In the genomic region with DNA sequence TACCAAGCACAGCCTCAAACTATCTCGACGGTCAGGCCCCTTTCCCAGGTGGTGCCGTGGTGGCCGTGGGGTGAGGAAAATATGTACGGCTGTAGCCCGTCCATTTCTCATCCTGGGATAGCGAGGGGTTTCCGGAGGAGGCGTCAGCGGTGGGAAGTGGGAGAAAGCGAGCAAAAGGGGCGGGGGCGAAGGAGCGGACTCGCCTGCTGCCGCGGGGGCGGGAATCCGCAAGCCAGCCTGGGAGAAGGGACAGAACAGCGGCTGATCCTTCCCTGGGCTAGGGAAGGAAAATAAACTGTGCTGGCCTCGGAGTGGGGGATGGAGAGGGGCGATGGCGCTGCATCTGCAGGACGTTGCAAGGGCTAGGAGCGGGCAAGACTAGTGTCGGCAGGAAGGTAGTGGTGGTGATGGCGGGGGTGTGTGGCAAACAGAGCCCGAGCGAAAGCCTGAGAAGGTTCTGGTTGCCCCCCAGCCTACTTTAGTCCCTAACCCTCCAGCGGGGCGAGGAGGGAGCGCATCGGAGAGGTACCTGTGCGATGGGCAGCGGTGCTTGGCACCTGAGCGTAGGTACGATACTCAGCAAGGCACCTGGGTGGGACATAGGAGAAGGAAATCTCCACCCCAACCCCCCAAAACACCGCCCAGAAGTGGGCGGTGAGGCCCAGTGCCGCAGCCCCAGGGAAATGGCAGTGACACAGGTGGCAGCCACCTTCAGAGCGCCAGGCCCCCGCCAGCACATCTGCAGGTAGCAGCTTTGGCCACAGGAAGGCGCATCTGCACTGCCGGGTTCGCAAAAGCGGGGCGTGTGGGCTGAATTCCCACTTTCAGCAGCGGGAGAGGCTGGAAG, we compare ENCODE assay signal across 8 cellular contexts. TPM values are rescaled to one million over a fixed set of nuclear protein-coding genes. Genes with fewer than 3 reads are reported as not detected.
DNase-seq lines count a peak whose midpoint lies in the region; ATAC-seq, FAIRE-seq and TF ChIP-seq lines count a peak whose summit lies in the region.

No MANE protein-coding gene starts in this region.

- H2AFZ ChIP-seq in astrocyte (ENCODE audit: low read depth, low read length): peak overlapping the region; percentile 83

- peak; percentile 44 for TF ChIP-seq CTCF in A549 (IDR thresholded peaks at IDR 0.05)
- TF ChIP-seq CTCF in GM12865 (IDR thresholded peaks at IDR 0.05; ENCODE audit: insufficient read depth, low read depth, low read length, missing control alignments): peak; percentile 62
- peak; percentile 68 for TF ChIP-seq CTCF in astrocyte (IDR thresholded peaks at IDR 0.05; ENCODE audit: insufficient read depth, low read depth, low read length)
- TF ChIP-seq CTCF in left lung (IDR thresholded peaks at IDR 0.05): peak; percentile 11 to 22

- CTCF ChIA-PET in A549 (lab: Yijun Ruan, JAX): interaction anchor here (0.6 to 1.0 kb wide), 2 partner anchors 10 to 1162 kb away, joined by 3 read pairs; no protein-coding TSS in a partner anchor

- peak overlapping the region; percentile 90 for H3K4me3 Mint-ChIP-seq in astrocyte (ENCODE audit: unreplicated experiment)

- TF ChIP-seq EP300 in A549 (IDR thresholded peaks at IDR 0.05): no peak

- peaks cover 3% of the 10 kb centered on the region for H3K4me1 Mint-ChIP-seq in astrocyte (ENCODE audit: low read depth, unreplicated experiment)

- H3K9me3 ChIP-seq in A549 (no peaks in the 10 kb centered on the region), astrocyte (ENCODE audit: insufficient read depth, low read depth, low read length) (no peaks in the 10 kb centered on the region), left lung (no peaks in the 10 kb centered on the region), aorta (ENCODE audit: control insufficient read depth, low read length) (no peaks in the 10 kb centered on the region)

- no peaks in the 10 kb centered on the region for H3K79me2 ChIP-seq in astrocyte (ENCODE audit: insufficient read depth, low read length)

- TF ChIP-seq RAD21 in A549 (conservative IDR thresholded peaks at IDR 0.05 in 1 of 2, IDR thresholded peaks at IDR 0.05 in 1 of 2): peak; percentile 65 to 74

- intact Hi-C loops in left lung (cut with DNase I): no loop called here
- intact Hi-C loops in aorta (cut with DNase I): no loop called here

- H3K36me3 ChIP-seq in astrocyte (ENCODE audit: insufficient read depth, low read length) (no peaks in the 10 kb centered on the region), left lung (no peaks in the 10 kb centered on the region), aorta (ENCODE audit: control insufficient read depth in 1 of 2, insufficient read depth in 2 of 2, low read length in 1 of 2) (no peaks in the 10 kb centered on the region)

- H3K27me3 Mint-ChIP-seq in astrocyte (ENCODE audit: low read depth, unreplicated experiment): peaks cover 31% of the 10 kb centered on the region

- no peaks in the 10 kb centered on the region for H3K36me3 Mint-ChIP-seq in astrocyte (ENCODE audit: low read depth, unreplicated experiment)

- H3K27ac Mint-ChIP-seq in astrocyte (ENCODE audit: unreplicated experiment): no peak overlapping the region

- no peaks in the 10 kb centered on the region for H3K9me3 Mint-ChIP-seq in astrocyte (ENCODE audit: unreplicated experiment)

- ATAC-seq in A549: peak; percentile 73 to 89
- ATAC-seq in left lung: peak; percentile 83
- ATAC-seq in aorta (ENCODE audit: low FRiP score): peak; percentile 30
- no peak for ATAC-seq in HG03025 (IDR thresholded peaks at IDR 0.05; ENCODE audit: low FRiP score, unreplicated experiment)

- H3K4me3 ChIP-seq in A549: 0 out of 3 replicates have a peak overlapping the region, but pooled peaks have one; percentile 21
- H3K4me3 ChIP-seq in GM12865 (ENCODE audit: low read depth, low read length): no peak overlapping the region
- H3K4me3 ChIP-seq in astrocyte (ENCODE audit: insufficient read depth, low read depth, low read length): peak overlapping the region; percentile 61
- H3K4me3 ChIP-seq in left lung: no peak overlapping the region
- H3K4me3 ChIP-seq in aorta (ENCODE audit: low read length in 2 of 2): no peak overlapping the region

- H3K27ac ChIP-seq in A549 (no peak overlapping the region), astrocyte (ENCODE audit: low read depth, low read length) (no peak overlapping the region), left lung (no peak overlapping the region), aorta (ENCODE audit: low read depth in 1 of 2, low read length in 2 of 2) (no peak overlapping the region)

- POLR2A ChIA-PET in A549 (lab: Yijun Ruan, JAX): no interaction called here

- H3K27me3 ChIP-seq in astrocyte (ENCODE audit: insufficient read depth, low read length): peaks cover 10% of the 10 kb centered on the region
- peaks cover 53 to 80% of the 10 kb centered on the region in 2 donors for H3K27me3 ChIP-seq in left lung
- H3K27me3 ChIP-seq in aorta (ENCODE audit: control insufficient read depth in 1 of 2, insufficient read depth in 2 of 2, low read length in 1 of 2): no peaks in the 10 kb centered on the region

- no peaks in the 10 kb centered on the region for H4K20me1 ChIP-seq in astrocyte (ENCODE audit: insufficient read depth, low read length)

- H3K4me1 ChIP-seq in A549 (0 out of 3 replicates have a peak, but pooled peaks cover 2% of the 10 kb centered on the region), astrocyte (ENCODE audit: insufficient read depth, low read length) (peaks cover 5% of the 10 kb centered on the region), left lung (peaks cover 8 to 9% of the 10 kb centered on the region in 2 donors), aorta (ENCODE audit: control insufficient read depth in 1 of 2, insufficient read depth in 2 of 2, low read length in 2 of 2) (no peaks in the 10 kb centered on the region)

- DNase-seq in A549 (ENCODE audit: low read depth in 1 of 2, low spot score in 1 of 2): peak in 1 of 2 experiments; percentile 39
- DNase-seq in GM12865 (ENCODE audit: low read depth): peak; percentile 40
- peak; percentile 69 for DNase-seq in NCI-H2227 treated with DMSO at 0.1 percent for 48 hours (lab: John Stamatoyannopoulos, UW)
- DNase-seq in astrocyte (ENCODE audit: low read depth): no peak
- DNase-seq in left lung: peak in 1 of 2 donors; percentile 79
- peak in 1 of 2 donors; percentile 77 for DNase-seq in aorta
- no peak for DNase-seq in activated effector memory CD4-positive, alpha-beta T cell treated with Interleukin-2 at 50 U/mL for 16 hours

- no peak for TF ChIP-seq POLR2A in A549 (IDR thresholded peaks at IDR 0.05; ENCODE audit: low read length)

- FAIRE-seq in A549 (lab: Jason Lieb, UNC) (no peak), astrocyte (lab: Jason Lieb, UNC) (no peak)

- WGBS in A549 (ENCODE audit: missing lambda C conversion rate): 58% methylated on average over 43 of the region's 48 CpGs
- 5 to 8% methylated on average over 48 of the region's 48 CpGs for WGBS in aorta, 2 donors

- H3K4me2 ChIP-seq in A549 (peak overlapping the region; percentile 54), astrocyte (ENCODE audit: low read length) (peak overlapping the region; percentile 93)

- peak overlapping the region; percentile 56 for H3K9ac ChIP-seq in astrocyte (ENCODE audit: low read length)

TF ChIP-seq in A549, 52 proteins besides CTCF, POLR2A, EP300 and RAD21:
- no peak for TF ChIP-seq SREBF2 (IDR thresholded peaks at IDR 0.05)
- no peak for TF ChIP-seq KDM1A (IDR thresholded peaks at IDR 0.05; ENCODE audit: low read depth)
- peak; percentile 54 for TF ChIP-seq SMC3 (IDR thresholded peaks at IDR 0.05)

RNA-seq across cellular contexts. Expression of a gene that starts 49.9 kb away (rescaled TPM):
- 0.08 and 0.09 TPM in 2 replicates for polyA plus RNA-seq in A549 (2011; rRNA removed)
- 0.04 and 0.05 TPM in 2 replicates for polyA plus RNA-seq in A549 (2012; cell fraction: cytosol; rRNA removed)
- polyA plus RNA-seq in A549 (2012; cell fraction: nucleus; rRNA removed): 0.07 TPM in 1 of 2 replicates, not detected in the other
- 0.22 to 0.26 TPM in 2 of 3 replicates, not detected in the other for polyA plus RNA-seq in A549 (2017; fragmentation: RNase III; extraction: RNeasy Plus Mini Kit Qiagen cat#74134 plus additional on column Dnase treatment)
- polyA minus RNA-seq in A549 (2011; rRNA and poly(A)+ RNA removed): 0.44 TPM in 1 of 2 replicates, not detected in the other
- 1.1 and 1.3 TPM in 2 replicates for total RNA-seq in astrocyte
- 1 to 10 TPM in 1 of 2 donors, under 1 TPM in 1; 0.85 to 1.3 TPM for total RNA-seq in left lung
- total RNA-seq in aorta: 1 to 10 TPM; 2.8 to 5.1 TPM
- under 1 TPM in 1 of 2 donors, not detected in 1; 0.36 TPM for polyA plus RNA-seq in aorta

Comparison
In these comparisons a context has a peak if more than half of its experiments do, and no peak if none do; other contexts are left out.
1. DNase-seq: peak in GM12865 (single experiment) and NCI-H2227 treated with DMSO at 0.1 percent for 48 hours (single experiment); none in astrocyte (single experiment) and activated effector memory CD4-positive, alpha-beta T cell treated with Interleukin-2 at 50 U/mL for 16 hours (single experiment).
2. H3K4me3 ChIP-seq: peak in A549 (single experiment) and astrocyte (single experiment); none in GM12865 (single experiment), left lung (0 of 2) and aorta (0 of 2).
3. CTCF ChIP-seq: peak in every context shown above with its lines; median percentile 68 in astrocyte; 62 in GM12865; 44 in A549; 16 in left lung.